In the genomic region with DNA sequence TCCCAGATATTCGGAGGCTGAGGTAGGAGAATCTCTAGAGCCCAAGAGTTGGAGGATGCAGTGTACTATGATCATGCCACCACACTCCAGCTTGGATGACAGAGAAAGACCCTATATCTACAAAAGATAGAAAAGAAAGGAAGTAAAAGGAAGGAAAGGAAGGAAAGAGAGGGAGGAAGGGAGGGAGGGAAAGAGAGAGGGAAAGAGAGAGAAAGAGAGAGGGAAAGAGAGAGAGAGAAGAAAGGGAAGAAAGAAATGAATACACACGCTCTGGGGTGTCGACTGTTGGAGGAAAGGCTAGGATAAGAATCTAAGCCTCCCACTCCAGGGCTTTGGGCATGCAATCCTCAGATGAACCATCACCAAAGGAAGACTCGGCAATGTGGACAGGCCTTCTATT, we compare ENCODE assay signal across 1 cellular context.
TF ChIP-seq lines count a peak whose summit lies in the region.

No MANE protein-coding gene starts in this region.

TF ChIP-seq in HepG2, 621 proteins besides CTCF, POLR2A, EP300 and RAD21 (continued from another document):
- TF ChIP-seq ZNF512 (CRISPR knock-in tag; IDR thresholded peaks at IDR 0.05): peak; percentile 36; the same call in 1 of the 2 replicates
- TF ChIP-seq ARID3A (IDR thresholded peaks at IDR 0.05; ENCODE audit: low read depth, low read length): no peak
